27 cellular contexts compared by ENCODE assay signal in the genomic region with DNA sequence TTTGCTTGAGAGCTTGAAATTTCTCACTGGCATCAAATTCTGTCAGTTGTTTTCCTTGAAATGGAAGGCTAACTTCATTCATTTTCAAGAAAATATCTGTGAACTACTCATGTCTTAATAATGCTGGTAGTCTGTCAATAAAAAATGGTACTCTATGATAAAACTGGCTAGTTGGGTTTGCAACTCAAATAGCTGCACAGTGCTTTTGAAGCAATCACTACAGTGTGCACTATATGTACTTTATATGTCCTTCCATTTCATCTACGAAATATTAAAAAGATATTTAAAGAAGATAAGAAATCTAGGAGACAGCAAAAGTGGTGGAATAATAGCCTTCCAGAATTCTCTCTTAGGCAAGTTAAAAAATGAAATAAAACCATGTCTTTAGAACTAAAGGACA.
"Had no signal": no experiment of that assay in that cellular context is flagged by ENCODE, and none has a peak within 500 bp of the region (broad histone marks: within the 10 kb centered on the region; RNA-seq: fewer than 3 reads in every experiment).

No MANE protein-coding gene starts in this region.

- H3K27me3 ChIP-seq: neutrophil, right lobe of liver, sigmoid colon, thyroid gland, tibial nerve, upper lobe of left lung, vagina had no signal

- H3K36me3 ChIP-seq: neutrophil, ovary, right lobe of liver, sigmoid colon, thoracic aorta, thyroid gland, tibial nerve, upper lobe of left lung, vagina had no signal

- DNase-seq: naive thymus-derived CD8-positive, alpha-beta T cell; nephron progenitor cell; nucleus accumbens; ovary; posterior cingulate gyrus; psoas muscle; right cardiac atrium; right lobe of liver; sigmoid colon; small intestine; stimulated activated CD4-positive, alpha-beta T cell treated with anti-CD3 and anti-CD28 coated beads, Interleukin-15, amount 100 ng/mL, for 24 hours; stimulated activated CD4-positive, alpha-beta T cell treated with anti-CD3 and anti-CD28 coated beads, Interleukin-2, amount 100 ng/mL, for 24 hours; stimulated activated CD4-positive, alpha-beta T cell treated with anti-CD3 and anti-CD28 coated beads, Interleukin-2, amount 100 ng/mL, for 48 hours; stimulated activated CD4-positive, alpha-beta T cell treated with anti-CD3 and anti-CD28 coated beads, Interleukin-4, amount 100 ng/mL, for 24 hours; stimulated activated naive B cell treated with anti-CD40 and anti-IgM and Interleukin-4, amounts not matched to agents 10 μg/mL and 1 μg/mL and 100 μg/mL, for 72 hours; stimulated activated naive CD4-positive, alpha-beta T cell treated with Interleukin-2 at 50 U/mL for 16 hours; substantia nigra; thyroid gland; trophoblast cell; upper lobe of left lung had no signal

- H3K79me2 ChIP-seq: parathyroid adenoma had no signal

- H3K27ac ChIP-seq: neutrophil, ovary, parathyroid adenoma, psoas muscle, right lobe of liver, sigmoid colon, thoracic aorta, thyroid gland, tibial nerve, upper lobe of left lung, vagina had no signal

- H3K9me3 ChIP-seq: neutrophil, ovary, psoas muscle, right lobe of liver, sigmoid colon, thoracic aorta, thyroid gland, tibial nerve, upper lobe of left lung, vagina had no signal

- H3K4me1 ChIP-seq: parathyroid adenoma, psoas muscle, right lobe of liver, thyroid gland, tibial nerve, upper lobe of left lung, vagina had no signal

- H2AFZ ChIP-seq: parathyroid adenoma had no signal

- ATAC-seq: naive thymus-derived CD8-positive, alpha-beta T cell; natural killer cell treated with Interleukin-12 subunit alpha and Interleukin-12 subunit beta and Interleukin-15 and Interleukin-18, amount 100 ng/mL, for 72 hours; psoas muscle; right cardiac atrium; right lobe of liver; stimulated activated effector memory CD8-positive, alpha-beta T cell treated with anti-CD3 and anti-CD28 coated beads, Interleukin-12 subunit alpha, Interleukin-12 subunit beta, amount 100 ng/mL, for 72 hours; stimulated activated naive B cell treated with anti-CD40 and anti-IgM and Interleukin-4, amounts not matched to agents 10 μg/mL and 1 μg/mL and 100 μg/mL, for 72 hours had no signal

- H3K4me3 ChIP-seq: ovary, psoas muscle, right lobe of liver, sigmoid colon, thoracic aorta, thyroid gland, tibial nerve, upper lobe of left lung, vagina had no signal
